18 cellular contexts compared by ENCODE assay signal in the genomic region with DNA sequence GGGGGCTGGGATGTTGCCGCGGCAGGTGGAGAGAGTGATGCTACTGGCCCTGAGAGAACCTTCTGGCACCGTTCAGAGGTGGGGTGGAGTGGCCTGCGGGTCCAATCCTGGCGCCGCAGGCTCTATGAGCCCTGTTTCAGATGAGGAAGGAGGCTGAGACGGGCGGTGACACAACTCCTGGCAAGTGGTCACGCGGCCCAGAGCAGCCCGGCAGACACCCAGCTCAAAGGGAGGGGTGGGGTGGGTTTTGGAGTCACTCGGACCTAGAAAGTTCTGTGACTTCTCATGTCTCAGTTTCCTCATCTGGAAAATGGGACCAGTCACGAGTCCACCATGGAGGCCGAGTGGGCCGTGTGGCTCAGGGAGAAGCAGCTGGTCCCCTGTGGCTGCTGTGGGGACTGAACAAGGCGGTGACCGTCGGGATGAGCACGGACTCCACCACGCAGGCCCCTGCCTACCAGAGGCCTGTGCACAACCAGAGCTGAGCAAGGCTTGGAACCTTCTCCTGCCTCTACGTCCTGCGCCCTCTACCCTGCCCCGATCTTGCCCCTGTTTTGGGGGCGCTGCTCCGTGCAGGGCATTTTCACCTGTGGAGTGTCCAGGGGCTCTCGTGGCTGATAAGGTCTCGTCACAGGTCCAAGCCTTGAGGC. TPM values are rescaled to one million over a fixed set of nuclear protein-coding genes. Genes with fewer than 3 reads are reported as not detected.
DNase-seq lines count a peak whose midpoint lies in the region; ATAC-seq and TF ChIP-seq lines count a peak whose summit lies in the region.
"Had no signal": no experiment of that assay in that cellular context is flagged by ENCODE, and none has a peak within 500 bp of the region (broad histone marks: within the 10 kb centered on the region; RNA-seq: fewer than 3 reads in every experiment).

No MANE protein-coding gene starts in this region.

- H3K36me3 ChIP-seq in right atrium auricular region (no peaks in the 10 kb centered on the region), ascending aorta (peaks cover 0 to 8% of the 10 kb centered on the region in 2 donors), mucosa of descending colon (ENCODE audit: low read depth) (no peaks in the 10 kb centered on the region), upper lobe of left lung (peaks cover 0 to 14% (median 4%) of the 10 kb centered on the region in 4 donors)
- H3K36me3 ChIP-seq: WERI-Rb-1 had no signal

- intact Hi-C loops in Right ventricle myocardium inferior (cut with DNase I): no loop called here
- intact Hi-C loops in ascending aorta (cut with DNase I): no loop called here
- intact Hi-C loops in mucosa of descending colon (cut with DNase I, micrococcal nuclease): no loop called here
- intact Hi-C loops in activated T-helper 2 cell treated with anti-CD3 and anti-CD28 coated beads, Interferon-gamma antibody, Interleukin-2, Interleukin-4, amounts not matched to agents 10 μg/mL and 5 μg/mL and 100 μg/mL, durations not matched to agents 14 hours and 24 hours and 36 hours (cut with micrococcal nuclease): loop anchor here (5.0 kb wide), 1 partner anchor 32 kb away; a partner anchor contains a TSS

- H3K4me3 ChIP-seq in right atrium auricular region (no peak overlapping the region), ascending aorta (no peak overlapping the region), mucosa of descending colon (no peak overlapping the region), upper lobe of left lung (no peak overlapping the region)

- 76 to 84% methylated on average over 20 to 27 of the region's 27 CpGs for WGBS in upper lobe of left lung, 2 donors

- H3K9me3 Mint-ChIP-seq in activated T-helper 2 cell treated with anti-CD3 and anti-CD28 coated beads, Interferon-gamma antibody, Interleukin-2, Interleukin-4, amounts not matched to agents 10 μg/mL and 5 μg/mL and 100 μg/mL, durations not matched to agents 14 hours and 24 hours and 36 hours: no peaks in the 10 kb centered on the region
- H3K9me3 Mint-ChIP-seq: activated CD8-positive, alpha-beta T cell treated with anti-CD3 and anti-CD28 coated beads for 36 hours; CD4-positive, CD25-positive, alpha-beta regulatory T cell; naive thymus-derived CD8-positive, alpha-beta T cell; T-cell had no signal

- peaks cover 5% of the 10 kb centered on the region for H3K36me3 Mint-ChIP-seq in activated T-helper 2 cell treated with anti-CD3 and anti-CD28 coated beads, Interferon-gamma antibody, Interleukin-2, Interleukin-4, amounts not matched to agents 10 μg/mL and 5 μg/mL and 100 μg/mL, durations not matched to agents 14 hours and 24 hours and 36 hours (ENCODE audit: low read depth)
- H3K36me3 Mint-ChIP-seq: CD4-positive, CD25-positive, alpha-beta regulatory T cell; naive thymus-derived CD8-positive, alpha-beta T cell had no signal

- H3K27me3 ChIP-seq in right atrium auricular region (no peaks in the 10 kb centered on the region), ascending aorta (no peaks in the 10 kb centered on the region), upper lobe of left lung (no peaks in the 10 kb centered on the region)

- H3K4me1 ChIP-seq in right atrium auricular region: peaks cover 0 to 52% of the 10 kb centered on the region in 2 donors
- H3K4me1 ChIP-seq in ascending aorta: peaks cover 6 to 10% of the 10 kb centered on the region in 2 donors
- peaks cover 53% of the 10 kb centered on the region for H3K4me1 ChIP-seq in mucosa of descending colon (ENCODE audit: low read depth)
- peaks cover 27 to 81% (median 46%) of the 10 kb centered on the region in 4 donors for H3K4me1 ChIP-seq in upper lobe of left lung

- H3K4me3 Mint-ChIP-seq in activated T-helper 2 cell treated with anti-CD3 and anti-CD28 coated beads, Interferon-gamma antibody, Interleukin-2, Interleukin-4, amounts not matched to agents 10 μg/mL and 5 μg/mL and 100 μg/mL, durations not matched to agents 14 hours and 24 hours and 36 hours (ENCODE audit: low read depth): no peak overlapping the region
- H3K4me3 Mint-ChIP-seq: activated CD8-positive, alpha-beta T cell treated with anti-CD3 and anti-CD28 coated beads for 36 hours; naive thymus-derived CD8-positive, alpha-beta T cell; T-cell had no signal

- H3K27me3 Mint-ChIP-seq in activated T-helper 2 cell treated with anti-CD3 and anti-CD28 coated beads, Interferon-gamma antibody, Interleukin-2, Interleukin-4, amounts not matched to agents 10 μg/mL and 5 μg/mL and 100 μg/mL, durations not matched to agents 14 hours and 24 hours and 36 hours (ENCODE audit: low read depth): no peaks in the 10 kb centered on the region
- H3K27me3 Mint-ChIP-seq: activated CD8-positive, alpha-beta T cell treated with anti-CD3 and anti-CD28 coated beads for 36 hours; CD4-positive, CD25-positive, alpha-beta regulatory T cell; naive thymus-derived CD8-positive, alpha-beta T cell; T-cell had no signal

- TF ChIP-seq CTCF in right atrium auricular region (IDR thresholded peaks at IDR 0.05) (no peak), ascending aorta (IDR thresholded peaks at IDR 0.05) (no peak), mucosa of descending colon (IDR thresholded peaks at IDR 0.05) (no peak), upper lobe of left lung (IDR thresholded peaks at IDR 0.05) (no peak)

- TF ChIP-seq EP300 in upper lobe of left lung (IDR thresholded peaks at IDR 0.05): no peak

- H3K27ac Mint-ChIP-seq in activated T-helper 2 cell treated with anti-CD3 and anti-CD28 coated beads, Interferon-gamma antibody, Interleukin-2, Interleukin-4, amounts not matched to agents 10 μg/mL and 5 μg/mL and 100 μg/mL, durations not matched to agents 14 hours and 24 hours and 36 hours: no peak overlapping the region
- H3K27ac Mint-ChIP-seq: activated CD8-positive, alpha-beta T cell treated with anti-CD3 and anti-CD28 coated beads for 36 hours; CD4-positive, CD25-positive, alpha-beta regulatory T cell; progenitor cell of endocrine pancreas had no signal

- H3K27ac ChIP-seq in right atrium auricular region: no peak overlapping the region
- H3K27ac ChIP-seq in ascending aorta: no peak overlapping the region
- H3K27ac ChIP-seq in upper lobe of left lung: peak overlapping the region; percentile 3 to 79 (median 37)
- H3K27ac ChIP-seq: WERI-Rb-1 had no signal

- H3K9me3 ChIP-seq in right atrium auricular region: no peaks in the 10 kb centered on the region
- H3K9me3 ChIP-seq in ascending aorta: no peaks in the 10 kb centered on the region
- no peaks in the 10 kb centered on the region for H3K9me3 ChIP-seq in mucosa of descending colon
- no peaks in the 10 kb centered on the region for H3K9me3 ChIP-seq in upper lobe of left lung

- H3K4me1 Mint-ChIP-seq in activated T-helper 2 cell treated with anti-CD3 and anti-CD28 coated beads, Interferon-gamma antibody, Interleukin-2, Interleukin-4, amounts not matched to agents 10 μg/mL and 5 μg/mL and 100 μg/mL, durations not matched to agents 14 hours and 24 hours and 36 hours (ENCODE audit: low read depth): peaks cover 10% of the 10 kb centered on the region

- peak; percentile 77 for DNase-seq in Right ventricle myocardium inferior (ENCODE audit: missing footprints)
- no peak for DNase-seq in right atrium auricular region (ENCODE audit: low spot score)
- peak; percentile 27 to 75 for DNase-seq in ascending aorta (ENCODE audit: low spot score in 2 of 2)
- peak in 2 of 3 donors; percentile 46 to 73 for DNase-seq in mucosa of descending colon
- DNase-seq in upper lobe of left lung: peak; percentile 79 to 84
- no peak for DNase-seq in SK-N-DZ (ENCODE audit: low spot score)
- DNase-seq in activated T-helper 2 cell treated with anti-CD3 and anti-CD28 coated beads, Interferon-gamma antibody, Interleukin-2, Interleukin-4, amounts not matched to agents 10 μg/mL and 5 μg/mL and 100 μg/mL, durations not matched to agents 14 hours and 24 hours and 36 hours (ENCODE audit: low spot score): no peak
- no peak for DNase-seq in NCI-H748 treated with DMSO at 0.1 percent for 48 hours (lab: John Stamatoyannopoulos, UW)
- DNase-seq: activated CD8-positive, alpha-beta T cell treated with anti-CD3 and anti-CD28 coated beads for 36 hours; CD4-positive, CD25-positive, alpha-beta regulatory T cell; H7; naive thymus-derived CD8-positive, alpha-beta T cell; NCI-H1436 treated with DMSO at 0.1 percent for 48 hours; stimulated activated CD4-positive, alpha-beta T cell treated with anti-CD3 and anti-CD28 coated beads, Interleukin-12 subunit alpha, Interleukin-12 subunit beta, amount 100 ng/mL, for 4 hours; stimulated activated naive CD4-positive, alpha-beta T cell; WERI-Rb-1 had no signal

- ATAC-seq in Right ventricle myocardium inferior (no peak), mucosa of descending colon (no peak), upper lobe of left lung (ENCODE audit: low FRiP score in 2 of 2) (peak; percentile 15 to 43)
- ATAC-seq: activated CD8-positive, alpha-beta T cell treated with anti-CD3 and anti-CD28 coated beads for 36 hours; naive thymus-derived CD8-positive, alpha-beta T cell; T-cell had no signal

- TF ChIP-seq POLR2A in upper lobe of left lung (IDR thresholded peaks at IDR 0.05): peak in 1 of 4 donors; percentile 33

RNA-seq across cellular contexts. Expression of a gene that starts 3.7 kb away (rescaled TPM):
- total RNA-seq in Right ventricle myocardium inferior: 136 TPM
- 100 to 1,000 TPM; 182 to 241 TPM for total RNA-seq in right atrium auricular region
- 961 TPM for total RNA-seq in ascending aorta
- 100 to 1,000 TPM; 134 to 281 (median 236) TPM for total RNA-seq in mucosa of descending colon
- total RNA-seq in upper lobe of left lung: 100 to 1,000 TPM; 127 to 426 (median 315) TPM
- polyA plus RNA-seq in SK-N-DZ (2014; cell fraction: cytosol; rRNA removed): 5.8 and 11.7 TPM in 2 replicates
- 4.1 and 13.1 TPM in 2 replicates for polyA plus RNA-seq in SK-N-DZ (2014; cell fraction: nucleus; rRNA removed)
- 126 and 127 TPM in 2 replicates for total RNA-seq in activated T-helper 2 cell treated with anti-CD3 and anti-CD28 coated beads, Interferon-gamma antibody, Interleukin-2, Interleukin-4, amounts not matched to agents 10 μg/mL and 5 μg/mL and 100 μg/mL, durations not matched to agents 14 hours and 24 hours and 36 hours

RNA-seq across cellular contexts. Expression of a gene that starts 11.8 kb away (rescaled TPM):
- 15.5 TPM for total RNA-seq in Right ventricle myocardium inferior
- total RNA-seq in right atrium auricular region: 10 to 100 TPM; 16.1 to 17.6 TPM
- 4.6 TPM for total RNA-seq in ascending aorta
- total RNA-seq in mucosa of descending colon: 10 to 100 TPM; 16.1 to 18.8 (median 17.0) TPM
- total RNA-seq in upper lobe of left lung: 10 to 100 TPM; 15.6 to 34.4 (median 18.5) TPM
- 31.7 and 44.0 TPM in 2 replicates for polyA plus RNA-seq in SK-N-DZ (2014; cell fraction: cytosol; rRNA removed)
- polyA plus RNA-seq in SK-N-DZ (2014; cell fraction: nucleus; rRNA removed): 22.3 and 24.3 TPM in 2 replicates
- 17.3 and 18.5 TPM in 2 replicates for total RNA-seq in activated T-helper 2 cell treated with anti-CD3 and anti-CD28 coated beads, Interferon-gamma antibody, Interleukin-2, Interleukin-4, amounts not matched to agents 10 μg/mL and 5 μg/mL and 100 μg/mL, durations not matched to agents 14 hours and 24 hours and 36 hours

RNA-seq across cellular contexts. Expression of a gene that starts 31.9 kb away (rescaled TPM):
- total RNA-seq in Right ventricle myocardium inferior (13.2 TPM), right atrium auricular region (10 to 100 TPM; 11.4 to 15.1 TPM), ascending aorta (10.6 TPM), mucosa of descending colon (10 to 100 TPM; 47.6 to 95.2 (median 90.1) TPM), upper lobe of left lung (10 to 100 TPM; 19.6 to 49.2 (median 25.0) TPM)
- polyA plus RNA-seq in SK-N-DZ (2014; cell fraction: cytosol; rRNA removed): 56.9 and 61.0 TPM in 2 replicates
- 52.4 and 60.6 TPM in 2 replicates for polyA plus RNA-seq in SK-N-DZ (2014; cell fraction: nucleus; rRNA removed)
- 85.7 and 89.1 TPM in 2 replicates for total RNA-seq in activated T-helper 2 cell treated with anti-CD3 and anti-CD28 coated beads, Interferon-gamma antibody, Interleukin-2, Interleukin-4, amounts not matched to agents 10 μg/mL and 5 μg/mL and 100 μg/mL, durations not matched to agents 14 hours and 24 hours and 36 hours

RNA-seq across cellular contexts. Expression of a gene that starts 44.5 kb away (rescaled TPM):
- total RNA-seq in Right ventricle myocardium inferior (0.43 TPM), right atrium auricular region (under 1 TPM in 1 of 2 donors, not detected in 1; 0.63 TPM), ascending aorta (not detected), mucosa of descending colon (10 to 100 TPM in 2 of 3 donors, 1 to 10 TPM in 1; 8.4 to 28.3 (median 20.6) TPM), upper lobe of left lung (1 to 10 TPM in 4 of 6 donors, not detected in 2; 2.3 to 6.2 (median 2.7) TPM)
- not detected in 2 replicates for polyA plus RNA-seq in SK-N-DZ (2014; cell fraction: cytosol; rRNA removed)
- polyA plus RNA-seq in SK-N-DZ (2014; cell fraction: nucleus; rRNA removed): not detected in 2 replicates
- 2.5 and 3.1 TPM in 2 replicates for total RNA-seq in activated T-helper 2 cell treated with anti-CD3 and anti-CD28 coated beads, Interferon-gamma antibody, Interleukin-2, Interleukin-4, amounts not matched to agents 10 μg/mL and 5 μg/mL and 100 μg/mL, durations not matched to agents 14 hours and 24 hours and 36 hours

Comparison
In these comparisons a context has a peak if more than half of its experiments do, and no peak if none do; other contexts are left out.
1. DNase-seq: peak in Right ventricle myocardium inferior (single experiment), ascending aorta (2 of 2), mucosa of descending colon (2 of 3) and upper lobe of left lung (2 of 2); none in right atrium auricular region (single experiment), SK-N-DZ (single experiment), activated T-helper 2 cell treated with anti-CD3 and anti-CD28 coated beads, Interferon-gamma antibody, Interleukin-2, Interleukin-4, amounts not matched to agents 10 μg/mL and 5 μg/mL and 100 μg/mL, durations not matched to agents 14 hours and 24 hours and 36 hours (single experiment) and NCI-H748 treated with DMSO at 0.1 percent for 48 hours (single experiment).
2. ATAC-seq: peak in upper lobe of left lung (2 of 2); none in Right ventricle myocardium inferior (single experiment) and mucosa of descending colon (single experiment).
3. H3K27ac ChIP-seq: peak in upper lobe of left lung (4 of 4); none in right atrium auricular region (0 of 2) and ascending aorta (0 of 2).